ENCODE assay signal across 1 cellular context in genomic region chr14:68377459-68377858, GRCh38.
A peak's percentile ranks its signal among the peaks of the same experiment; 100 is the strongest.
TF ChIP-seq lines count a peak whose summit lies in the region.

No MANE protein-coding gene starts in this region.

TF ChIP-seq in K562, 482 proteins besides CTCF, POLR2A, EP300 and RAD21 (continued from another document and continues in another):
- TF ChIP-seq GTF3C2 (IDR thresholded peaks at IDR 0.05; ENCODE audit: borderline replicate concordance, extremely low read depth, insufficient read length) (no peak), PHB (CRISPR knock-in tag; IDR thresholded peaks at IDR 0.05) (no peak), CHD2 (IDR thresholded peaks at IDR 0.05; ENCODE audit: low read depth, low read length) (no peak), NCOA6 (IDR thresholded peaks at IDR 0.05) (no peak), PHF21A (IDR thresholded peaks at IDR 0.05; ENCODE audit: borderline replicate concordance, low read depth) (no peak), ZNF316 (IDR thresholded peaks at IDR 0.05) (no peak), MED1 (CRISPR knock-in tag; IDR thresholded peaks at IDR 0.05; ENCODE audit: borderline replicate concordance) (no peak), CEBPB (tag; IDR thresholded peaks at IDR 0.05) (peak; percentile 40; the same call in 1 of the 2 replicates), ZNF239 (CRISPR knock-in tag; IDR thresholded peaks at IDR 0.05) (no peak), CEBPG (CRISPR knock-in tag; IDR thresholded peaks at IDR 0.05) (no peak), CEBPG (tag; conservative IDR thresholded peaks at IDR 0.05 in 1 of 2, IDR thresholded peaks at IDR 0.05 in 1 of 2) (no peak), ZNF232 (CRISPR knock-in tag; IDR thresholded peaks at IDR 0.05) (no peak), DDX20 (tag; IDR thresholded peaks at IDR 0.05; ENCODE audit: low read depth) (no peak), PCBP2 (IDR thresholded peaks at IDR 0.05; ENCODE audit: low read depth, low read length, poor library complexity, severe bottlenecking) (no peak), RBFOX2 (IDR thresholded peaks at IDR 0.05; ENCODE audit: low read depth, low read length) (no peak), ZNF24 (IDR thresholded peaks at IDR 0.05) (no peak), ZC3H4 (CRISPR knock-in tag; IDR thresholded peaks at IDR 0.05; ENCODE audit: borderline replicate concordance) (no peak), ZNF785 (CRISPR knock-in tag; IDR thresholded peaks at IDR 0.05) (no peak), ZBTB5 (IDR thresholded peaks at IDR 0.05) (no peak), THRA (IDR thresholded peaks at IDR 0.05) (no peak), ZSCAN29 (IDR thresholded peaks at IDR 0.05) (no peak), E2F3 (CRISPR knock-in tag; IDR thresholded peaks at IDR 0.05) (no peak), RNF219 (CRISPR knock-in tag; IDR thresholded peaks at IDR 0.05) (no peak), ZNF197 (CRISPR knock-in tag; IDR thresholded peaks at IDR 0.05; ENCODE audit: low read depth) (no peak), MCM7 (IDR thresholded peaks at IDR 0.05) (no peak), HES1 (IDR thresholded peaks at IDR 0.05; ENCODE audit: low read depth) (no peak), TSHZ1 (CRISPR knock-in tag; IDR thresholded peaks at IDR 0.05) (no peak), ZBTB49 (CRISPR knock-in tag; IDR thresholded peaks at IDR 0.05; ENCODE audit: borderline replicate concordance) (no peak), NR4A1 (CRISPR knock-in tag; IDR thresholded peaks at IDR 0.05) (no peak), NR4A1 (tag; IDR thresholded peaks at IDR 0.05) (no peak), MAZ (CRISPR knock-in tag; conservative IDR thresholded peaks at IDR 0.05 in 1 of 2, IDR thresholded peaks at IDR 0.05 in 1 of 2) (no peak), LCOR (CRISPR knock-in tag; IDR thresholded peaks at IDR 0.05) (no peak), TEAD4 (IDR thresholded peaks at IDR 0.05; ENCODE audit: low read length) (peak; percentile 85), TEAD4 (CRISPR knock-in tag; IDR thresholded peaks at IDR 0.05; ENCODE audit: borderline replicate concordance) (no peak), MYC (IDR thresholded peaks at IDR 0.05; ENCODE audit: low read depth, low read length) (no peak), MYC (CRISPR knock-in tag; IDR thresholded peaks at IDR 0.05; ENCODE audit: borderline replicate concordance, low read depth) (no peak), NR1H2 (CRISPR knock-in tag; IDR thresholded peaks at IDR 0.05) (no peak), ZNF431 (CRISPR knock-in tag; IDR thresholded peaks at IDR 0.05) (no peak), BDP1 (IDR thresholded peaks at IDR 0.05; ENCODE audit: insufficient read depth, insufficient read length) (no peak), NBN (IDR thresholded peaks at IDR 0.05; ENCODE audit: low read depth) (peak; percentile 39; the same call in 1 of the 2 replicates), PHF20 (IDR thresholded peaks at IDR 0.05; ENCODE audit: partially characterized antibody) (no peak), KLF16 (IDR thresholded peaks at IDR 0.05) (peak; percentile 63), HDAC6 (IDR thresholded peaks at IDR 0.05; ENCODE audit: low read depth, low read length) (no peak), NR2F6 (CRISPR knock-in tag; IDR thresholded peaks at IDR 0.05) (no peak), ZBTB2 (IDR thresholded peaks at IDR 0.05) (no peak), ZC3H8 (IDR thresholded peaks at IDR 0.05) (no peak)
